Comparison of ENCODE assay signal across 9 cellular contexts in the genomic region with DNA sequence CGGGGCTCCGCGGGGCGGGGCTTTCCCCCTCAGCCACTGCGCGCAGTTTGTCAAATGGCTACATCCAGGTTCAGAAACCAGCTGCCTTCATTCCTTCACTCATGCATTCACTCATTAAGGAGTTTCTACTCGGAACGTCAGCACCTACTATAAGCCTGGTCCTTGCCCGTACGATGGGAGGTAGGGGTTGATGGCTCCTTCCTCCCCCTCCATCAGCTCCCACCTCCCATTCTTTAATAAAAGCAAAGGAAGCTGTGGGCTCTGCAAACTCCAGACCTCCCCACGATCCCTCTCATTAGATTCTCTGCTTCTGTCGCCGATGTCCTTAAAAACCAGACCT. TPM values are rescaled to one million over a fixed set of nuclear protein-coding genes. Genes with fewer than 3 reads are reported as not detected.
A peak's percentile ranks its signal among the peaks of the same experiment; 100 is the strongest.
DNase-seq lines count a peak whose midpoint lies in the region; ATAC-seq and TF ChIP-seq lines count a peak whose summit lies in the region.
"Had no signal": no experiment of that assay in that cellular context is flagged by ENCODE, and none has a peak within 500 bp of the region (broad histone marks: within the 10 kb centered on the region; RNA-seq: fewer than 3 reads in every experiment).

No MANE protein-coding gene starts in this region.

- no peaks in the 10 kb centered on the region for H3K9me3 Mint-ChIP-seq in MCF 10A (ENCODE audit: unreplicated experiment)

- H3K27me3 ChIP-seq in right atrium auricular region (no peaks in the 10 kb centered on the region), muscle layer of colon (ENCODE audit: control insufficient read depth in 1 of 2, insufficient read depth in 2 of 2, low read length in 2 of 2) (no peaks in the 10 kb centered on the region), SJCRH30 (no peaks in the 10 kb centered on the region)

- peak overlapping the region; percentile 13 for H3K27ac Mint-ChIP-seq in MCF 10A (ENCODE audit: low read depth, unreplicated experiment)

- no TSS peak for BruUV-seq in MCF 10A (replicated peaks; lab: Mats Ljungman, UMichigan)

- H3K4me1 ChIP-seq in right atrium auricular region (peaks cover 0 to 17% of the 10 kb centered on the region in 2 donors), muscle layer of colon (ENCODE audit: insufficient read depth, low read length) (peaks cover 4% of the 10 kb centered on the region), SJCRH30 (no peaks in the 10 kb centered on the region)

- H3K9me3 ChIP-seq in right atrium auricular region, result no peaks in the 10 kb centered on the region
- no peaks in the 10 kb centered on the region for H3K9me3 ChIP-seq in muscle layer of colon (ENCODE audit: low read length)
- peaks cover 7% of the 10 kb centered on the region; the same call in 1 of the 2 replicates for H3K9me3 ChIP-seq in SJCRH30 (replicated peaks)

- no peaks in the 10 kb centered on the region for H3K27me3 Mint-ChIP-seq in MCF 10A (ENCODE audit: insufficient read depth, unreplicated experiment)

- DNase-seq in right atrium auricular region (ENCODE audit: low spot score), result no peak
- DNase-seq in left cardiac atrium, result no peak
- no peak for DNase-seq in MCF 10A (ENCODE audit: unreplicated experiment)
- DNase-seq in NOMO-1 treated with dmso at 0.1 percent for 144 hours (lab: John Stamatoyannopoulos, UW; ENCODE audit: unreplicated experiment), result no peak
- no peak for DNase-seq in sciatic nerve (ENCODE audit: low spot score)
- no peak for DNase-seq in SJCRH30

- H3K4me3 ChIP-seq in right atrium auricular region, result peak overlapping the region; percentile 20 to 54
- H3K4me3 ChIP-seq in muscle layer of colon (ENCODE audit: low read depth in 1 of 2, low read length in 2 of 2), result peak overlapping the region; percentile 44 to 57
- no peak overlapping the region for H3K4me3 ChIP-seq in SJCRH30

- H3K27ac ChIP-seq in right atrium auricular region (no peak overlapping the region), muscle layer of colon (ENCODE audit: low read depth, low read length) (no peak overlapping the region), SJCRH30 (no peak overlapping the region)

- H3K36me3 Mint-ChIP-seq in MCF 10A (ENCODE audit: insufficient read depth, unreplicated experiment), result no peaks in the 10 kb centered on the region

- H3K36me3 ChIP-seq in right atrium auricular region (no peaks in the 10 kb centered on the region), muscle layer of colon (ENCODE audit: insufficient read depth, low read length) (no peaks in the 10 kb centered on the region), SJCRH30 (no peaks in the 10 kb centered on the region)

- POLR2A ChIA-PET in MCF 10A (lab: Yijun Ruan, JAX), result interaction anchor here (1.0 to 1.2 kb wide), 2 partner anchors 10 to 24 kb away, joined by 3 read pairs; no protein-coding TSS in a partner anchor

- H3K4me3 Mint-ChIP-seq in MCF 10A (ENCODE audit: unreplicated experiment), result peak overlapping the region; percentile 67

- intact Hi-C loops in left cardiac atrium (cut with DNase I) (no loop called here), MCF 10A (cut with micrococcal nuclease) (no loop called here), sciatic nerve (cut with DNase I) (no loop called here)

- H3K4me1 Mint-ChIP-seq in MCF 10A (ENCODE audit: insufficient read depth, unreplicated experiment), result no peaks in the 10 kb centered on the region

- TF ChIP-seq CTCF in right atrium auricular region (IDR thresholded peaks at IDR 0.05) (no peak), MCF 10A (IDR thresholded peaks at IDR 0.05; ENCODE audit: unreplicated experiment) (no peak)

- H3K9ac ChIP-seq in muscle layer of colon (ENCODE audit: low read length), result no peak overlapping the region

- no peak for ATAC-seq in left cardiac atrium
- ATAC-seq in sciatic nerve, result no peak
- no peak for ATAC-seq in HG03571 (IDR thresholded peaks at IDR 0.05; ENCODE audit: unreplicated experiment)

- CTCF ChIA-PET in MCF 10A (lab: Yijun Ruan, JAX), result interaction anchor here (0.7 to 3.8 kb wide), 4 partner anchors 9 to 61 kb away, joined by 3 to 26 read pairs (median 4); no protein-coding TSS in a partner anchor

RNA-seq across cellular contexts. Expression of gene CFAP92, which starts 0.3 kb away (rescaled TPM):
- total RNA-seq in right atrium auricular region (not detected), left cardiac atrium (under 1 TPM; 0.29 to 0.73 TPM), MCF 10A (2022) (0.10 and 0.16 TPM in 2 replicates), sciatic nerve (1.2 TPM)
- total RNA-seq in SJCRH30 (2014; rRNA removed; shearing (Covaris generic)), result 0.12 TPM in 1 of 2 replicates, not detected in the other

RNA-seq across cellular contexts. Expression of gene EFCC1, which starts 7.0 kb away (rescaled TPM):
- total RNA-seq in right atrium auricular region, result 1 to 10 TPM; 1.2 to 1.5 TPM
- total RNA-seq in left cardiac atrium, result 1 to 10 TPM; 1.1 to 2.3 TPM
- total RNA-seq in MCF 10A (2022), result not detected in 2 replicates
- total RNA-seq in sciatic nerve, result 1.6 TPM
- total RNA-seq in SJCRH30 (2014; rRNA removed; shearing (Covaris generic)), result 0.05 and 0.08 TPM in 2 replicates
- total RNA-seq: Daoy had no signal
